ENCODE assay signal across 9 cellular contexts in genomic region chrX:13223868-13224555, GRCh38.
DNase-seq lines count a peak whose midpoint lies in the region; ATAC-seq and TF ChIP-seq lines count a peak whose summit lies in the region.
"Had no signal": no experiment of that assay in that cellular context is flagged by ENCODE, and none has a peak within 500 bp of the region (broad histone marks: within the 10 kb centered on the region; RNA-seq: fewer than 3 reads in every experiment).

No MANE protein-coding gene starts in this region.

- TF ChIP-seq CTCF in brain microvascular endothelial cell (IDR thresholded peaks at IDR 0.05; ENCODE audit: low read depth, low read length, missing control alignments): peak; percentile 33

- in situ Hi-C loops in brain microvascular endothelial cell (cut with HindIII; ENCODE audit: low pct_ligation_motif_present, low sequenced_read_pairs): no loop called here

- H3K4me3 ChIP-seq in brain microvascular endothelial cell (ENCODE audit: low read depth, low read length): no peak overlapping the region

- no peaks in the 10 kb centered on the region for H3K36me3 ChIP-seq in brain microvascular endothelial cell (replicated peaks)

- no peaks in the 10 kb centered on the region for H3K27me3 ChIP-seq in brain microvascular endothelial cell (replicated peaks)

- DNase-seq in AG20443 (ENCODE audit: low spot score): peak; percentile 68
- DNase-seq in NCI-H2029 (lab: John Stamatoyannopoulos, UW): peak; percentile 60
- DNase-seq in brain microvascular endothelial cell: peak; percentile 83
- no peak for DNase-seq in left lobe of liver (ENCODE audit: low spot score)
- no peak for DNase-seq in NAMALWA (ENCODE audit: low spot score)
- no peak for DNase-seq in germinal center (ENCODE audit: low spot score)
- DNase-seq in activated gamma-delta T cell (lab: John Stamatoyannopoulos, UW): no peak
- DNase-seq in iPS-NIHi7 (ENCODE audit: extremely low spot score): no peak
- DNase-seq: stimulated activated CD4-positive, alpha-beta T cell treated with anti-CD3 and anti-CD28 coated beads, Interleukin-12 subunit alpha, Interleukin-12 subunit beta, amount 100 ng/mL, for 4 hours had no signal

- peak overlapping the region; percentile 65 for H3K27ac ChIP-seq in brain microvascular endothelial cell

- ATAC-seq in left lobe of liver: peak; percentile 13

Comparison
In these comparisons a context has a peak if more than half of its experiments do, and no peak if none do; other contexts are left out.
1. DNase-seq: peak in AG20443 (single experiment), NCI-H2029 (single experiment) and brain microvascular endothelial cell (single experiment); none in left lobe of liver (single experiment), NAMALWA (single experiment), germinal center (single experiment), activated gamma-delta T cell (single experiment) and iPS-NIHi7 (single experiment).